In the genomic region with DNA sequence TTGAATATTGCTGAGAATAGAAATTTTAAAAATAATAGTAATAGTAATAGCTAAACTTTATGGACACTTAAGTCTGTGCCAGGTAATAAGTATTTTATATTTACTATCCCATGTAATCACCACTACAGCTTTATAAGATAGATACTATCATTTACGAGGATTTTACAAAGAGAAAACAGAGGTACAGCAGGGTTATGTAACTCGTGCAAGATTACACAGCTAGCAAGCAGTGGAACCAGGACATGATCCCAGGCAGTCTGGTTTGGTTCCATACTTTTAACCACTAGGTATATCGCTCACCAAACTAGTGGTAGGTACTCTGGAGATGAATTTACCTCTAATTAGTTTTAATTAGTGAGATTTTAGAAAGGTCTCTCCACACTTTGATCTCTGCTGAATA, we compare ENCODE assay signal across 27 cellular contexts. TPM values are rescaled to one million over a fixed set of nuclear protein-coding genes. Genes with fewer than 3 reads are reported as not detected.
"Had no signal": no experiment of that assay in that cellular context is flagged by ENCODE, and none has a peak within 500 bp of the region (broad histone marks: within the 10 kb centered on the region; RNA-seq: fewer than 3 reads in every experiment).

No MANE protein-coding gene starts in this region.

- DNase-seq: stimulated activated CD4-positive, alpha-beta T cell treated with anti-CD3 and anti-CD28 coated beads, Interleukin-2, amount 100 ng/mL, for 48 hours; stimulated activated CD4-positive, alpha-beta T cell treated with anti-CD3 and anti-CD28 coated beads, Interleukin-4, amount 100 ng/mL, for 1 hour; stimulated activated CD4-positive, alpha-beta T cell treated with anti-CD3 and anti-CD28 coated beads, Interleukin-4, amount 100 ng/mL, for 24 hours; stimulated activated CD4-positive, alpha-beta T cell treated with anti-CD3 and anti-CD28 coated beads, Interleukin-4, amount 100 ng/mL, for 4 hours; stimulated activated CD8-positive, alpha-beta memory T cell treated with anti-CD3 and anti-CD28 coated beads, Interleukin-4, amount 100 ng/mL, for 48 hours; stimulated activated naive B cell treated with anti-CD40 and anti-IgM and Interleukin-4, amounts not matched to agents 10 μg/mL and 1 μg/mL and 100 μg/mL, for 72 hours; stimulated activated naive CD4-positive, alpha-beta T cell; stimulated activated naive CD4-positive, alpha-beta T cell treated with Interleukin-2 at 50 U/mL for 16 hours; stimulated activated naive CD8-positive, alpha-beta T cell treated with anti-CD3 and anti-CD28 coated beads, Interleukin-15, amount 100 ng/mL, for 72 hours; stimulated activated naive CD8-positive, alpha-beta T cell treated with anti-CD3 and anti-CD28 coated beads, Interleukin-15, Interleukin-2, amounts not matched to agents 100 U/mL and 50 U/mL, for 24 hours; stomach; substantia nigra; testis; thyroid gland; tibial artery; transverse colon; upper lobe of left lung; upper lobe of right lung; uterus had no signal

- H3K4me3 Mint-ChIP-seq: stimulated activated effector memory CD8-positive, alpha-beta T cell treated with anti-CD3 and anti-CD28 coated beads, Interleukin-12 subunit alpha, Interleukin-12 subunit beta, amount 100 ng/mL, for 72 hours; stimulated activated memory B cell treated with anti-CD40 and anti-IgM and Interleukin-4, amounts not matched to agents 10 μg/mL and 1 μg/mL and 100 μg/mL, for 72 hours; stimulated activated naive B cell treated with anti-CD40 and anti-IgM and Interleukin-4, amounts not matched to agents 10 μg/mL and 1 μg/mL and 100 μg/mL, for 72 hours; stimulated activated naive CD8-positive, alpha-beta T cell treated with anti-CD3 and anti-CD28 coated beads, Interleukin-15, amount 100 ng/mL, for 72 hours; stimulated activated naive CD8-positive, alpha-beta T cell treated with anti-CD3 and anti-CD28 coated beads, Interleukin-15, Interleukin-2, amounts not matched to agents 100 ng/mL and 50 ng/mL, for 24 hours; type B pancreatic cell had no signal

- H3K36me3 Mint-ChIP-seq: stimulated activated effector memory CD8-positive, alpha-beta T cell treated with anti-CD3 and anti-CD28 coated beads, Interleukin-12 subunit alpha, Interleukin-12 subunit beta, amount 100 ng/mL, for 72 hours; stimulated activated memory B cell treated with anti-CD40 and anti-IgM and Interleukin-4, amounts not matched to agents 10 μg/mL and 1 μg/mL and 100 μg/mL, for 72 hours; stimulated activated naive B cell treated with anti-CD40 and anti-IgM and Interleukin-4, amounts not matched to agents 10 μg/mL and 1 μg/mL and 100 μg/mL, for 72 hours; type B pancreatic cell had no signal

- H3K27ac ChIP-seq: stomach, suprapubic skin, testis, thoracic aorta, thyroid gland, tibial artery, tibial nerve, transverse colon, upper lobe of left lung, upper lobe of right lung, uterus, vagina had no signal

- H3K27me3 Mint-ChIP-seq: type B pancreatic cell had no signal

- ATAC-seq: stimulated activated effector memory CD8-positive, alpha-beta T cell treated with anti-CD3 and anti-CD28 coated beads, Interleukin-12 subunit alpha, Interleukin-12 subunit beta, amount 100 ng/mL, for 72 hours; stimulated activated memory B cell treated with anti-CD40 and anti-IgM and Interleukin-4, amounts not matched to agents 10 μg/mL and 1 μg/mL and 100 μg/mL, for 72 hours; stimulated activated naive B cell treated with anti-CD40 and anti-IgM and Interleukin-4, amounts not matched to agents 10 μg/mL and 1 μg/mL and 100 μg/mL, for 72 hours; stimulated activated naive CD8-positive, alpha-beta T cell treated with anti-CD3 and anti-CD28 coated beads, Interleukin-15, amount 100 ng/mL, for 72 hours; stimulated activated naive CD8-positive, alpha-beta T cell treated with anti-CD3 and anti-CD28 coated beads, Interleukin-15, Interleukin-2, amounts not matched to agents 100 U/mL and 50 U/mL, for 24 hours; upper lobe of right lung had no signal

- H3K4me3 ChIP-seq: stomach, suprapubic skin, testis, thoracic aorta, thyroid gland, tibial artery, tibial nerve, transverse colon, upper lobe of left lung, upper lobe of right lung, uterus, vagina had no signal

- H3K9me3 Mint-ChIP-seq: stimulated activated effector memory CD8-positive, alpha-beta T cell treated with anti-CD3 and anti-CD28 coated beads, Interleukin-12 subunit alpha, Interleukin-12 subunit beta, amount 100 ng/mL, for 72 hours; stimulated activated memory B cell treated with anti-CD40 and anti-IgM and Interleukin-4, amounts not matched to agents 10 μg/mL and 1 μg/mL and 100 μg/mL, for 72 hours; stimulated activated naive CD8-positive, alpha-beta T cell treated with anti-CD3 and anti-CD28 coated beads, Interleukin-15, amount 100 ng/mL, for 72 hours; stimulated activated naive CD8-positive, alpha-beta T cell treated with anti-CD3 and anti-CD28 coated beads, Interleukin-15, Interleukin-2, amounts not matched to agents 100 ng/mL and 50 ng/mL, for 24 hours; type B pancreatic cell had no signal

- H3K27ac Mint-ChIP-seq: stimulated activated effector memory CD8-positive, alpha-beta T cell treated with anti-CD3 and anti-CD28 coated beads, Interleukin-12 subunit alpha, Interleukin-12 subunit beta, amount 100 ng/mL, for 72 hours; stimulated activated memory B cell treated with anti-CD40 and anti-IgM and Interleukin-4, amounts not matched to agents 10 μg/mL and 1 μg/mL and 100 μg/mL, for 72 hours; stimulated activated naive B cell treated with anti-CD40 and anti-IgM and Interleukin-4, amounts not matched to agents 10 μg/mL and 1 μg/mL and 100 μg/mL, for 72 hours; stimulated activated naive CD8-positive, alpha-beta T cell treated with anti-CD3 and anti-CD28 coated beads, Interleukin-15, Interleukin-2, amounts not matched to agents 100 ng/mL and 50 ng/mL, for 24 hours; type B pancreatic cell had no signal

- H3K4me1 Mint-ChIP-seq: stimulated activated effector memory CD8-positive, alpha-beta T cell treated with anti-CD3 and anti-CD28 coated beads, Interleukin-12 subunit alpha, Interleukin-12 subunit beta, amount 100 ng/mL, for 72 hours; stimulated activated memory B cell treated with anti-CD40 and anti-IgM and Interleukin-4, amounts not matched to agents 10 μg/mL and 1 μg/mL and 100 μg/mL, for 72 hours; stimulated activated naive B cell treated with anti-CD40 and anti-IgM and Interleukin-4, amounts not matched to agents 10 μg/mL and 1 μg/mL and 100 μg/mL, for 72 hours; stimulated activated naive CD8-positive, alpha-beta T cell treated with anti-CD3 and anti-CD28 coated beads, Interleukin-15, amount 100 ng/mL, for 72 hours had no signal

RNA-seq across cellular contexts. Expression of gene SPAG17, which starts 42.5 kb away (rescaled TPM):
- total RNA-seq: thoracic aorta, transverse colon had no signal
